ENCODE assay signal across 8 cellular contexts in genomic region chr16:1614226-1615102, GRCh38. TPM values are rescaled to one million over a fixed set of nuclear protein-coding genes. Genes with fewer than 3 reads are reported as not detected.
DNase-seq lines count a peak whose midpoint lies in the region; ATAC-seq and TF ChIP-seq lines count a peak whose summit lies in the region.

No MANE protein-coding gene starts in this region.

- peak overlapping the region in 1 of 6 donors; percentile 8 for H3K27ac Mint-ChIP-seq in immature natural killer cell
- no peak overlapping the region for H3K27ac Mint-ChIP-seq in stimulated activated effector memory CD8-positive, alpha-beta T cell treated with anti-CD3 and anti-CD28 coated beads, Interleukin-12 subunit alpha, Interleukin-12 subunit beta, amount 100 ng/mL, for 72 hours

- no peak for ATAC-seq in stimulated activated effector memory CD8-positive, alpha-beta T cell treated with anti-CD3 and anti-CD28 coated beads, Interleukin-12 subunit alpha, Interleukin-12 subunit beta, amount 100 ng/mL, for 72 hours
- no peak for ATAC-seq in HG03175 (IDR thresholded peaks at IDR 0.05; ENCODE audit: unreplicated experiment)

- peak overlapping the region; percentile 72 to 78 (median 73) for H3K4me3 Mint-ChIP-seq in immature natural killer cell
- peak overlapping the region; percentile 85 for H3K4me3 Mint-ChIP-seq in stimulated activated effector memory CD8-positive, alpha-beta T cell treated with anti-CD3 and anti-CD28 coated beads, Interleukin-12 subunit alpha, Interleukin-12 subunit beta, amount 100 ng/mL, for 72 hours

- H3K4me3 ChIP-seq in astrocyte of the spinal cord (ENCODE audit: low read depth, low read length) = peak overlapping the region; percentile 73

- CTCF ChIA-PET in GM10248 (lab: Yijun Ruan, JAX) = interaction anchor here (1.8 kb wide), 1 partner anchor 91 kb away, joined by 6 read pairs; the partner anchor contains the start of gene MAPK8IP3

- H3K36me3 Mint-ChIP-seq in immature natural killer cell = peaks cover 10 to 24% (median 17%) of the 10 kb centered on the region in 3 donors
- peaks cover 51% of the 10 kb centered on the region for H3K36me3 Mint-ChIP-seq in stimulated activated effector memory CD8-positive, alpha-beta T cell treated with anti-CD3 and anti-CD28 coated beads, Interleukin-12 subunit alpha, Interleukin-12 subunit beta, amount 100 ng/mL, for 72 hours

- H3K4me1 Mint-ChIP-seq in immature natural killer cell = peaks cover 34 to 51% of the 10 kb centered on the region in 2 donors
- peaks cover 43% of the 10 kb centered on the region for H3K4me1 Mint-ChIP-seq in stimulated activated effector memory CD8-positive, alpha-beta T cell treated with anti-CD3 and anti-CD28 coated beads, Interleukin-12 subunit alpha, Interleukin-12 subunit beta, amount 100 ng/mL, for 72 hours

- POLR2A ChIA-PET in GM10248 (lab: Yijun Ruan, JAX) = no interaction called here

- in situ Hi-C loops in astrocyte of the spinal cord (cut with HindIII; ENCODE audit: low sequenced_read_pairs) = no loop called here

- H3K27me3 Mint-ChIP-seq in immature natural killer cell (ENCODE audit: low read depth in 3 of 3) = peaks cover 5 to 21% (median 14%) of the 10 kb centered on the region in 3 donors

- H3K9me3 Mint-ChIP-seq in immature natural killer cell = peaks cover 0 to 4% (median 1%) of the 10 kb centered on the region in 6 donors
- H3K9me3 Mint-ChIP-seq in stimulated activated effector memory CD8-positive, alpha-beta T cell treated with anti-CD3 and anti-CD28 coated beads, Interleukin-12 subunit alpha, Interleukin-12 subunit beta, amount 100 ng/mL, for 72 hours = no peaks in the 10 kb centered on the region

- peak; percentile 53 for DNase-seq in GM10248 (ENCODE audit: extremely low spot score)
- DNase-seq in NCI-H69 (lab: John Stamatoyannopoulos, UW) = peak; percentile 28
- DNase-seq in astrocyte of the spinal cord (ENCODE audit: low read depth, low spot score) = peak; percentile 37
- peak in 1 of 3 donors; percentile 14 for DNase-seq in immature natural killer cell
- peak in 1 of 2 donors; percentile 58 for DNase-seq in stimulated activated effector memory CD8-positive, alpha-beta T cell treated with anti-CD3 and anti-CD28 coated beads, Interleukin-12 subunit alpha, Interleukin-12 subunit beta, amount 100 ng/mL, for 72 hours (ENCODE audit: low spot score in 2 of 2)
- no peak for DNase-seq in middle frontal gyrus (ENCODE audit: extremely low spot score, low spot score)
- no peak for DNase-seq in NCI-H2029 (lab: John Stamatoyannopoulos, UW)

- TF ChIP-seq CTCF in GM10248 (IDR thresholded peaks at IDR 0.05; ENCODE audit: control extremely low read depth, extremely low read depth, low read depth, missing control alignments) (no peak), astrocyte of the spinal cord (IDR thresholded peaks at IDR 0.05; ENCODE audit: low read depth, low read length) (no peak)

RNA-seq across cellular contexts. Expression of gene CRAMP1, which starts 2.3 kb away (rescaled TPM):
- polyA plus RNA-seq in immature natural killer cell = 10 to 100 TPM in 1 of 3 donors, 1 to 10 TPM in 2; 1.4 to 11.5 (median 2.8) TPM

RNA-seq across cellular contexts. Expression of gene IFT140, which starts 2.6 kb away (rescaled TPM):
- polyA plus RNA-seq in immature natural killer cell = 1 to 10 TPM in 2 of 3 donors, not detected in 1; 1.5 to 2.0 TPM

Comparison
In these comparisons a context has a peak if more than half of its experiments do, and no peak if none do; other contexts are left out.
1. DNase-seq: peak in GM10248 (single experiment), NCI-H69 (single experiment) and astrocyte of the spinal cord (single experiment); none in middle frontal gyrus (single experiment) and NCI-H2029 (single experiment).